9 cellular contexts compared by ENCODE assay signal in the genomic region with DNA sequence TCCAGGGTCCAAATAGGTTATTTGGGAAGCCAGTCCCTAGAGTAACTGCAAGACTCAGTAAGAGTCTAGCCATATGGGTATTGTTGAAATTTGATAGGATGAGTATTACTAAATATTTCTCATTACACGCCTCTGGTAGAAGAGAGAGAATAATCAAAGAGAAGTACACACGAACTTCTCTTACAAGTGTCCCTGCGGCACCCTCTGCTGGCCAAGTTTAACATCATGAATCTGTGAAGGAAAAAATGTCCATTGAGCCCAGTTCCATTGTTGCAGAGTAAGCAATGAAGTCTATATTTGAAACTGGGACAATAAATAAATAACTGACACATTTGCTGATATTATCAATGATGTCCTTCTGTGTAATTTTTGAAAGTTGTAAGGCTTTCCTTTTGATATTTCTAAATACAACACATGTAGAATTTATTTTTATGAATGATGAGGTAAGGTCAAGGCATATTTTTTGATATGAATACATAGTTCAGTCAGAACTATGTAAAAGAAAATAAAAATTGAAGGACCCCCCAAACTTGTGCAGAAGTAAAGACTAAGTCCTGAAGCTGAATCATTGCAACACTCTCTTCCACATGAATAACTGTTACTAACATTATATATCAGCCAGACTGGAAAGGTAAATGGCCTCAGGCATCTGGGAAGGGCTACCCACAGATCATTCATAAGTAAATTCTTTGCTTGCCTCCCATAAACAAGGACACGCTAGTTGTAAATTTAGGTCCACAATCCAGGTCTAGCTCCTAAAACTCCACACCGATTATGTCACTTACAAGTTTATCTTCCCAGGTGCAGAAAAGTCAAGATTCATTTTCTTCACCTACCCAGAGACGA. TPM values are rescaled to one million over a fixed set of nuclear protein-coding genes. Genes with fewer than 3 reads are reported as not detected.
DNase-seq lines count a peak whose midpoint lies in the region; ATAC-seq and TF ChIP-seq lines count a peak whose summit lies in the region.
"Had no signal": no experiment of that assay in that cellular context is flagged by ENCODE, and none has a peak within 500 bp of the region (broad histone marks: within the 10 kb centered on the region; RNA-seq: fewer than 3 reads in every experiment).

No MANE protein-coding gene starts in this region.

- H3K9ac ChIP-seq in DND-41 (ENCODE audit: low read depth, low read length): no peak overlapping the region
- no peak overlapping the region for H3K9ac ChIP-seq in HCT116 (ENCODE audit: low read length)

- in situ Hi-C loops in brain microvascular endothelial cell (cut with HindIII; ENCODE audit: low pct_ligation_motif_present, low sequenced_read_pairs): no loop called here

- no peak overlapping the region for H3K4me2 ChIP-seq in DND-41 (ENCODE audit: insufficient read depth, low read length)
- H3K4me2 ChIP-seq in HCT116 (ENCODE audit: low read length): no peak overlapping the region

- H3K27ac ChIP-seq in DND-41 (ENCODE audit: low read length): no peak overlapping the region
- no peak overlapping the region for H3K27ac ChIP-seq in HCT116 (ENCODE audit: low read depth, low read length)
- no peak overlapping the region for H3K27ac ChIP-seq in brain microvascular endothelial cell
- H3K27ac ChIP-seq: skin epidermis had no signal

- TF ChIP-seq RAD21 in HCT116 (IDR thresholded peaks at IDR 0.05; ENCODE audit: low read depth): peak; percentile 74

- H3K9me2 ChIP-seq in HCT116 (ENCODE audit: insufficient read depth): no peaks in the 10 kb centered on the region

- no peaks in the 10 kb centered on the region for H4K20me1 ChIP-seq in DND-41 (ENCODE audit: insufficient read depth, low read length)
- H4K20me1 ChIP-seq in HCT116 (ENCODE audit: insufficient read depth): no peaks in the 10 kb centered on the region

- peak; percentile 53 for DNase-seq in DND-41
- DNase-seq in HCT116 (ENCODE audit: low read depth, low spot score): peak; percentile 36
- DNase-seq in NCI-H748 (lab: John Stamatoyannopoulos, UW; ENCODE audit: unreplicated experiment): peak; percentile 87
- DNase-seq in brain microvascular endothelial cell: peak; percentile 68
- peak; percentile 59 for DNase-seq in kidney glomerular epithelial cell (lab: John Stamatoyannopoulos, UW)
- DNase-seq in superior temporal gyrus (ENCODE audit: extremely low spot score): peak; percentile 79

- H3K36me3 ChIP-seq in DND-41 (ENCODE audit: insufficient read depth, low read length) (no peaks in the 10 kb centered on the region), HCT116 (ENCODE audit: control insufficient read depth in 1 of 2, insufficient read depth in 2 of 2, low read length in 2 of 2) (no peaks in the 10 kb centered on the region), brain microvascular endothelial cell (replicated peaks) (no peaks in the 10 kb centered on the region)

- CTCF ChIA-PET in HCT116 (lab: Charles Lee): interaction anchor here (1.1 kb wide), 1 partner anchor 367 kb away, joined by 3 read pairs; a partner anchor contains a TSS

- no peak overlapping the region for H2AFZ ChIP-seq in DND-41 (ENCODE audit: low read depth, low read length)
- no peak overlapping the region for H2AFZ ChIP-seq in HCT116 (ENCODE audit: low read depth, low read length, poor library complexity, severe bottlenecking)

- no peak overlapping the region for H3K4me3 ChIP-seq in DND-41 (ENCODE audit: low read depth in 1 of 2, low read length in 2 of 2)
- no peak overlapping the region for H3K4me3 ChIP-seq in HCT116 (replicated peaks in 1 of 2; ENCODE audit: low read depth in 1 of 2, low read length in 2 of 2)
- no peak overlapping the region for H3K4me3 ChIP-seq in brain microvascular endothelial cell (ENCODE audit: low read depth, low read length)
- H3K4me3 ChIP-seq: skin epidermis had no signal

- RAD21 ChIA-PET in HCT116 (lab: Charles Lee; ENCODE audit: low non-redundant PET in 1 of 2, low total read pairs in 2 of 2, uncharacterized antibody in 2 of 2, unreplicated experiment in 2 of 2): interaction anchor here in 1 of 2 experiments (0.9 kb wide), 1 partner anchor 368 kb away, joined by 4 read pairs; a partner anchor contains a TSS

- TF ChIP-seq CTCF in DND-41 (IDR thresholded peaks at IDR 0.05; ENCODE audit: borderline replicate concordance, extremely low read depth, low read length, poor library complexity, severe bottlenecking): peak; percentile 72
- peak; percentile 56 to 73 (median 64); a peak in 5 of 6 replicates for TF ChIP-seq CTCF in HCT116 (IDR thresholded peaks at IDR 0.05 in 2 of 3, conservative IDR thresholded peaks at IDR 0.05 in 1 of 3; ENCODE audit: borderline replicate concordance in 1 of 3, insufficient read depth in 1 of 3, low read depth in 2 of 3, low read length in 2 of 3)
- peak; percentile 76 for TF ChIP-seq CTCF in brain microvascular endothelial cell (IDR thresholded peaks at IDR 0.05; ENCODE audit: low read depth, low read length, missing control alignments)

- no TSS peak for BruUV-seq in HCT116 (replicated peaks; lab: Mats Ljungman, UMichigan)

- ATAC-seq in DND-41 (ENCODE audit: insufficient read depth, low read depth) (peak; percentile 57; the same call in 1 of the 3 replicates), HCT116 (peak; percentile 71), HG02623 (IDR thresholded peaks at IDR 0.05; ENCODE audit: unreplicated experiment) (no peak), HG02798 (IDR thresholded peaks at IDR 0.05; ENCODE audit: poor library complexity, unreplicated experiment) (no peak)

- H3K9me3 ChIP-seq in DND-41 (ENCODE audit: insufficient read depth, low read length, severe bottlenecking) (no peaks in the 10 kb centered on the region), HCT116 (ENCODE audit: control insufficient read depth in 1 of 2, insufficient read depth in 1 of 2, low read depth in 1 of 2, low read length in 2 of 2) (no peaks in the 10 kb centered on the region)

- intact Hi-C loops in HCT116 (cut with micrococcal nuclease): loop anchor here (1.0 to 2.0 kb wide), 3 partner anchors 367 to 818 kb away; a partner anchor contains a TSS

- no peak for TF ChIP-seq POLR2A in HCT116 (IDR thresholded peaks at IDR 0.05; ENCODE audit: borderline replicate concordance, extremely low read depth, insufficient read depth, insufficient read length)

- POLR2A ChIA-PET in HCT116 (lab: Charles Lee): no interaction called here

- H3K79me2 ChIP-seq in DND-41 (ENCODE audit: insufficient read depth, low read length) (no peaks in the 10 kb centered on the region), HCT116 (ENCODE audit: insufficient read depth, low read length) (no peaks in the 10 kb centered on the region)

- H3K4me1 ChIP-seq in DND-41 (ENCODE audit: insufficient read depth, low read length) (no peaks in the 10 kb centered on the region), HCT116 (ENCODE audit: control insufficient read depth in 1 of 2, insufficient read depth in 2 of 2, low read length in 2 of 2) (no peaks in the 10 kb centered on the region)

- no peaks in the 10 kb centered on the region for H3K27me3 ChIP-seq in DND-41 (ENCODE audit: insufficient read depth, low read length, poor library complexity)
- H3K27me3 ChIP-seq in HCT116 (ENCODE audit: insufficient read depth, low read length): peaks cover 33% of the 10 kb centered on the region
- no peaks in the 10 kb centered on the region for H3K27me3 ChIP-seq in brain microvascular endothelial cell (replicated peaks)

TF ChIP-seq in HCT116, 20 proteins besides CTCF, POLR2A, EP300 and RAD21:
- TF ChIP-seq, protein P1, sequence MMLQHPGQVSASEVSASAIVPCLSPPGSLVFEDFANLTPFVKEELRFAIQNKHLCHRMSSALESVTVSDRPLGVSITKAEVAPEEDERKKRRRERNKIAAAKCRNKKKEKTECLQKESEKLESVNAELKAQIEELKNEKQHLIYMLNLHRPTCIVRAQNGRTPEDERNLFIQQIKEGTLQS (IDR thresholded peaks at IDR 0.05): no peak
- TF ChIP-seq POLR2AphosphoS5 (IDR thresholded peaks at IDR 0.05; ENCODE audit: low read depth, low read length) (no peak), CEBPB (IDR thresholded peaks at IDR 0.05; ENCODE audit: low read depth) (no peak), YY1 (IDR thresholded peaks at IDR 0.05; ENCODE audit: extremely low read depth, insufficient replicate concordance, low read depth, low read length) (no peak), SIN3A (IDR thresholded peaks at IDR 0.05; ENCODE audit: low read depth) (no peak)

RNA-seq across cellular contexts. Expression of a gene that starts 10.0 kb away (rescaled TPM):
- not detected for total RNA-seq in HCT116 (2021; ENCODE audit: unreplicated experiment)
- not detected in 2 replicates for polyA plus RNA-seq in HCT116 (2012)

RNA-seq across cellular contexts. Expression of a gene that starts 41.7 kb away (rescaled TPM):
- not detected for total RNA-seq in HCT116 (2021; ENCODE audit: unreplicated experiment)
- not detected in 2 replicates for polyA plus RNA-seq in HCT116 (2012)

RNA-seq across cellular contexts. Expression of a gene that starts 49.1 kb away (rescaled TPM):
- not detected for total RNA-seq in HCT116 (2021; ENCODE audit: unreplicated experiment)
- polyA plus RNA-seq in HCT116 (2012): not detected in 2 replicates

RNA-seq across cellular contexts. Expression of a gene that starts 54.8 kb away (rescaled TPM):
- not detected for total RNA-seq in HCT116 (2021; ENCODE audit: unreplicated experiment)
- not detected in 2 replicates for polyA plus RNA-seq in HCT116 (2012)

RNA-seq across cellular contexts. Expression of a gene that starts 57.2 kb away (rescaled TPM):
- total RNA-seq in HCT116 (2021; ENCODE audit: unreplicated experiment): not detected
- not detected in 2 replicates for polyA plus RNA-seq in HCT116 (2012)

Comparison
In these comparisons a context has a peak if more than half of its experiments do, and no peak if none do; other contexts are left out.
1. ATAC-seq: peak in DND-41 (single experiment) and HCT116 (single experiment); none in HG02623 (single experiment) and HG02798 (single experiment).
2. DNase-seq: peak in every context shown above with its lines; median percentile 87 in NCI-H748; 79 in superior temporal gyrus; 68 in brain microvascular endothelial cell; 59 in kidney glomerular epithelial cell; 53 in DND-41; 36 in HCT116.
3. Peak in every context shown above with its lines, with median percentiles within 50 percentile points of each other: CTCF ChIP-seq.